Comparison of ENCODE assay signal across 15 cellular contexts in genomic region chr3:14531856-14532395, GRCh38. TPM values are rescaled to one million over a fixed set of nuclear protein-coding genes. Genes with fewer than 3 reads are reported as not detected.
DNase-seq lines count a peak whose midpoint lies in the region; ATAC-seq and TF ChIP-seq lines count a peak whose summit lies in the region.
"Had no signal": no experiment of that assay in that cellular context is flagged by ENCODE, and none has a peak within 500 bp of the region (broad histone marks: within the 10 kb centered on the region; RNA-seq: fewer than 3 reads in every experiment).

No MANE protein-coding gene starts in this region.

- peaks cover 4% of the 10 kb centered on the region for H3K9me3 Mint-ChIP-seq in neural progenitor cell
- H3K9me3 Mint-ChIP-seq: CD8-positive, alpha-beta T cell had no signal

- WGBS in upper lobe of left lung, 2 donors, result 96 to 98% methylated on average over 12 to 15 of the region's 17 CpGs

- H3K27ac Mint-ChIP-seq in neural progenitor cell, result no peak overlapping the region

- H3K4me1 Mint-ChIP-seq in neural progenitor cell, result peaks cover 28% of the 10 kb centered on the region

- H3K4me3 ChIP-seq in neural progenitor cell, result no peak overlapping the region
- H3K4me3 ChIP-seq in upper lobe of left lung, result no peak overlapping the region
- H3K4me3 ChIP-seq: GM23248 had no signal

- H3K36me3 Mint-ChIP-seq in neural progenitor cell, result no peaks in the 10 kb centered on the region
- H3K36me3 Mint-ChIP-seq: CD8-positive, alpha-beta T cell had no signal

- TF ChIP-seq CTCF in neural progenitor cell (IDR thresholded peaks at IDR 0.05) (no peak), upper lobe of left lung (IDR thresholded peaks at IDR 0.05) (no peak)

- peaks cover 21% of the 10 kb centered on the region for H3F3A ChIP-seq in neural progenitor cell (ENCODE audit: low read depth)

- no peak for TF ChIP-seq EP300 in upper lobe of left lung (IDR thresholded peaks at IDR 0.05)

- no peak overlapping the region for H3K9ac ChIP-seq in neural progenitor cell
- H3K9ac ChIP-seq: GM23248, KMS-11 had no signal

- H3K27me3 ChIP-seq in neural progenitor cell (peaks cover 18% of the 10 kb centered on the region), upper lobe of left lung (no peaks in the 10 kb centered on the region)

- peak overlapping the region; percentile 24 for H3K4me3 Mint-ChIP-seq in neural progenitor cell
- H3K4me3 Mint-ChIP-seq: CD8-positive, alpha-beta T cell had no signal

- H3K36me3 ChIP-seq in neural progenitor cell, result peaks cover 2% of the 10 kb centered on the region
- no peaks in the 10 kb centered on the region for H3K36me3 ChIP-seq in upper lobe of left lung

- H3K79me2 ChIP-seq in neural progenitor cell (ENCODE audit: low read depth), result no peaks in the 10 kb centered on the region

- H3K27ac ChIP-seq in neural progenitor cell (no peak overlapping the region), upper lobe of left lung (no peak overlapping the region)
- H3K27ac ChIP-seq: GM23248, KMS-11 had no signal

- no peaks in the 10 kb centered on the region for H4K20me1 ChIP-seq in neural progenitor cell (ENCODE audit: low read depth)

- H3K9me3 ChIP-seq in neural progenitor cell (ENCODE audit: low read depth), result no peaks in the 10 kb centered on the region
- no peaks in the 10 kb centered on the region for H3K9me3 ChIP-seq in upper lobe of left lung

- H2AFZ ChIP-seq in neural progenitor cell (replicated peaks), result no peak overlapping the region
- H2AFZ ChIP-seq: GM23248 had no signal

- intact Hi-C loops in Right ventricle myocardium superior (cut with DNase I) (no loop called here), Right ventricle myocardium inferior (cut with DNase I) (no loop called here), left cardiac atrium (cut with DNase I) (no loop called here)

- H3K4me2 ChIP-seq in neural progenitor cell, result no peak overlapping the region
- H3K4me2 ChIP-seq: KMS-11 had no signal

- ATAC-seq in Right ventricle myocardium superior (ENCODE audit: poor library complexity) (no peak), Right ventricle myocardium inferior (no peak), left cardiac atrium (no peak), upper lobe of left lung (ENCODE audit: low FRiP score in 2 of 2) (peak; percentile 20 to 24), HG02610 (IDR thresholded peaks at IDR 0.05; ENCODE audit: unreplicated experiment) (no peak)
- ATAC-seq: CD8-positive, alpha-beta T cell had no signal

- TF ChIP-seq POLR2A in upper lobe of left lung (IDR thresholded peaks at IDR 0.05), result no peak

- H3K4me1 ChIP-seq in neural progenitor cell, result peaks cover 16% of the 10 kb centered on the region
- peaks cover 0 to 10% (median 2%) of the 10 kb centered on the region in 4 donors for H3K4me1 ChIP-seq in upper lobe of left lung

- DNase-seq in Right ventricle myocardium superior (peak; percentile 23), Right ventricle myocardium inferior (ENCODE audit: missing footprints) (no peak), left cardiac atrium (peak; percentile 11), neural progenitor cell (ENCODE audit: low spot score) (no peak), upper lobe of left lung (no peak), T-helper 9 cell (no peak), NCI-H345 treated with DMSO at 0.1 percent for 48 hours (lab: John Stamatoyannopoulos, UW; ENCODE audit: unreplicated experiment) (no peak)
- DNase-seq: CD8-positive, alpha-beta T cell; DND-41; NCI-H1436; NCI-H2171; NCI-H748 treated with DMSO at 0.1 percent for 48 hours had no signal

- peaks cover 3% of the 10 kb centered on the region for H3K27me3 Mint-ChIP-seq in neural progenitor cell (ENCODE audit: insufficient read depth, low read depth)

RNA-seq across cellular contexts. Expression of gene GRIP2, which starts 8.2 kb away (rescaled TPM):
- total RNA-seq in Right ventricle myocardium superior (40.1 TPM), Right ventricle myocardium inferior (39.3 TPM), left cardiac atrium (10 to 100 TPM; 18.2 to 19.8 TPM), neural progenitor cell (ENCODE audit: low replicate concordance) (0.25 TPM in 1 of 2 replicates, not detected in the other), upper lobe of left lung (1 to 10 TPM in 1 of 6 donors, under 1 TPM in 5; 0.33 to 1.0 (median 0.59) TPM)
- total RNA-seq: CD8-positive, alpha-beta T cell had no signal

Comparison
In these comparisons a context has a peak if more than half of its experiments do, and no peak if none do; other contexts are left out.
1. DNase-seq: peak in Right ventricle myocardium superior (single experiment) and left cardiac atrium (single experiment); none in Right ventricle myocardium inferior (single experiment), neural progenitor cell (single experiment), upper lobe of left lung (0 of 2), T-helper 9 cell (single experiment) and NCI-H345 treated with DMSO at 0.1 percent for 48 hours (single experiment).
2. ATAC-seq: peak in upper lobe of left lung (2 of 2); none in Right ventricle myocardium superior (single experiment), Right ventricle myocardium inferior (single experiment), left cardiac atrium (0 of 2) and HG02610 (single experiment).
3. RNA of gene GRIP2, which starts 8.2 kb away (total RNA-seq): 40.1 TPM in Right ventricle myocardium superior (single experiment), 39.3 TPM in Right ventricle myocardium inferior (single experiment) and 18.2 to 19.8 TPM in left cardiac atrium; 0.33 to 1.0 TPM in upper lobe of left lung and 0.25 TPM in neural progenitor cell; every median in the first group is over 4 times any median in the second.